Comparison of ENCODE assay signal across 8 cellular contexts in genomic region chr20:34362502-34363061, GRCh38. TPM values are rescaled to one million over a fixed set of nuclear protein-coding genes. Genes with fewer than 3 reads are reported as not detected.
A peak's percentile ranks its signal among the peaks of the same experiment; 100 is the strongest.
DNase-seq lines count a peak whose midpoint lies in the region; ATAC-seq and TF ChIP-seq lines count a peak whose summit lies in the region.

No MANE protein-coding gene starts in this region.

- BruUV-seq in OCI-LY7 (replicated peaks; lab: Mats Ljungman, UMichigan) = no TSS peak

- peaks cover 44% of the 10 kb centered on the region for H3K79me2 ChIP-seq in OCI-LY7 (ENCODE audit: insufficient read depth, low read depth, low read length)

- TF ChIP-seq CTCF in OCI-LY7 (conservative IDR thresholded peaks at IDR 0.05; ENCODE audit: low read length) (no peak), epithelial cell of esophagus (IDR thresholded peaks at IDR 0.05; ENCODE audit: insufficient read depth, low read depth, low read length, missing control alignments) (no peak), sigmoid colon (IDR thresholded peaks at IDR 0.05) (no peak)

- POLR2A ChIA-PET in OCI-LY7 (lab: Charles Lee) = interaction anchor here (0.5 to 1.6 kb wide), 17 partner anchors 9 to 705 kb away, joined by 3 to 12 read pairs (median 4); partner anchors contain the start of genes AHCY and ASIP

- peak; percentile 4 for ATAC-seq in GM21390 (IDR thresholded peaks at IDR 0.05; ENCODE audit: unreplicated experiment)
- ATAC-seq in activated CD4-positive, CD25-positive, alpha-beta regulatory T cell treated with anti-CD3 and anti-CD28 coated beads, Interleukin-2, amount 50 U/mL, for 24 hours = no peak

- WGBS in sigmoid colon, 2 donors = 29 to 71% methylated on average over 8 of the region's 8 CpGs

- DNase-seq in OCI-LY7 (ENCODE audit: low spot score) = peak; percentile 21
- no peak for DNase-seq in epithelial cell of esophagus (ENCODE audit: low read depth)
- DNase-seq in sigmoid colon = no peak
- no peak for DNase-seq in erythroblast (lab: John Stamatoyannopoulos, UW)
- no peak for DNase-seq in GDM1 (lab: John Stamatoyannopoulos, UW)
- DNase-seq in activated CD4-positive, alpha-beta T cell treated with anti-CD3 and anti-CD28 coated beads for 48 hours = no peak

- CTCF ChIA-PET in OCI-LY7 (lab: Charles Lee; ENCODE audit: unreplicated experiment) = interaction anchor here (0.9 kb wide), 1 partner anchor 49 kb away, joined by 6 read pairs; no protein-coding TSS in a partner anchor

- H3K4me1 ChIP-seq in OCI-LY7 (ENCODE audit: insufficient read depth, low read length, poor library complexity, severe bottlenecking) (peaks cover 46% of the 10 kb centered on the region), sigmoid colon (peaks cover 0 to 41% (median 36%) of the 10 kb centered on the region in 4 donors)

- peak overlapping the region; percentile 93 for H3K4me2 ChIP-seq in OCI-LY7 (ENCODE audit: low read length)

- peaks cover 7% of the 10 kb centered on the region; the same call in 1 of the 2 replicates for H4K20me1 ChIP-seq in OCI-LY7 (ENCODE audit: insufficient read depth, low read length)

- TF ChIP-seq EP300 in sigmoid colon (IDR thresholded peaks at IDR 0.05) = no peak

- intact Hi-C loops in OCI-LY7 (cut with micrococcal nuclease; ENCODE audit: unreplicated experiment) (no loop called here), sigmoid colon (cut with DNase I) (loop anchor here (2.0 kb wide), 1 partner anchor 60 kb away; the partner anchor contains the start of gene AHCY)

- no peak for TF ChIP-seq POLR2A in sigmoid colon (IDR thresholded peaks at IDR 0.05)
- no peak for TF ChIP-seq POLR2A in erythroblast (IDR thresholded peaks at IDR 0.05; ENCODE audit: low read length)

- H3K27ac ChIP-seq in OCI-LY7 (ENCODE audit: low read depth, low read length, poor library complexity, severe bottlenecking) = peak overlapping the region; percentile 5
- H3K27ac ChIP-seq in sigmoid colon = peak overlapping the region; percentile 89 to 95 (median 91)

- no peaks in the 10 kb centered on the region for H3K9me2 ChIP-seq in OCI-LY7 (ENCODE audit: insufficient read depth, low read length)

- H2AFZ ChIP-seq in OCI-LY7 (ENCODE audit: low read length) = peak overlapping the region; percentile 97

- peak overlapping the region; percentile 92 for H3K4me3 ChIP-seq in OCI-LY7 (ENCODE audit: low read depth, low read length, poor library complexity, severe bottlenecking)
- H3K4me3 ChIP-seq in epithelial cell of esophagus (ENCODE audit: low read length) = peak overlapping the region; percentile 73
- H3K4me3 ChIP-seq in sigmoid colon = peak overlapping the region; percentile 77 to 97 (median 82)

- no peaks in the 10 kb centered on the region for H3K27me3 ChIP-seq in sigmoid colon

- H3K9me3 ChIP-seq in OCI-LY7 (ENCODE audit: low read length) = no peaks in the 10 kb centered on the region
- H3K9me3 ChIP-seq in sigmoid colon = no peaks in the 10 kb centered on the region

- H3K36me3 ChIP-seq in OCI-LY7 (ENCODE audit: insufficient read depth, low read length) = peaks cover 6% of the 10 kb centered on the region
- no peaks in the 10 kb centered on the region for H3K36me3 ChIP-seq in sigmoid colon

RNA-seq across cellular contexts. Expression of gene ITCH, which starts 0.5 kb away (rescaled TPM):
- 19.3 and 26.1 TPM in 2 replicates for total RNA-seq in OCI-LY7 (2014; rRNA removed; shearing (Covaris generic))
- total RNA-seq in OCI-LY7 (2022) (32.2 and 36.8 TPM in 2 replicates), sigmoid colon (10 to 100 TPM; 50.2 to 60.6 (median 55.2) TPM)
- 10 to 100 TPM; 16.3 to 26.6 (median 21.0) TPM for polyA plus RNA-seq in sigmoid colon

RNA-seq across cellular contexts. Expression of gene AHCY, which starts 59.4 kb away (rescaled TPM):
- 121 and 133 TPM in 2 replicates for total RNA-seq in OCI-LY7 (2014; rRNA removed; shearing (Covaris generic))
- 203 and 218 TPM in 2 replicates for total RNA-seq in OCI-LY7 (2022)
- 10 to 100 TPM; 76.4 to 89.5 (median 80.7) TPM for total RNA-seq in sigmoid colon
- polyA plus RNA-seq in sigmoid colon = 100 to 1,000 TPM in 1 of 3 donors, 10 to 100 TPM in 2; 74.5 to 106 (median 76.1) TPM
